ENCODE assay signal across 9 cellular contexts in the genomic region with DNA sequence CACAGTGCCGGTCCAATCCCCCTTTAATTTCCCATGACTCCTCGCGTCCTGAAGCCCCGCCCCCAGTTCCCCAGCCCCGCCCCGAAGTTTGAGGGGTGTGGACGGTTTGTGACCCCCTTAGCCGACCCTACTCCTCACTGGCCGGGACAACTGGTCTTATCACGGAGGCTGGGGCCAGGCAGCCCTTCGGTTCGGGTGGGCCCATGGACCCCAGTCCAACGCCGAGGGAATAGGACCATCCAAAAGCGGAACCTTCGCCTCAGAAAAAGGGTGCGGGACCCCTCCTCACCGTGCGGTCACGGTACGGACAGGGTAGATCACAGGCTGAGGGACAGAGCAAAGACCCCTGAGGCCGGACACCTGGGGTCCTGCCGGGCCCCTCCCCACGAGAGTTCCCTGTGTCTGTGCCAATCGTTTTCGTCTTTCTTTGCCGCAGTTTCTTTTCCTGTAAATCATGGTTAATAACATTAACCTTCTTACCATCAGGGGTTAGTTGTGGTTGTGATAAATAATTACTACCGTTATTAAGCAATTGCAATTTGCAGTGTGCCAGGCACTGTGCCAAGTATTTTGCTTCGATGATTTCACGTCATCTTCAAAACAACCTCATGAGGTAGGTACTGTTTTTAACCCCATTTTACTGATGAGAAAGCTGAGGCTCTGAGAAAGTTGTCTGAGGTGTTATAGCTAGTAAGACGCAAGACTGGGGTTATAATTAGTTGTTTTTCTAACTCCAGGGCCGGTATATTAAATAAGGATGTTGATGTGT. TPM values are rescaled to one million over a fixed set of nuclear protein-coding genes. Genes with fewer than 3 reads are reported as not detected.
DNase-seq lines count a peak whose midpoint lies in the region; ATAC-seq, FAIRE-seq and TF ChIP-seq lines count a peak whose summit lies in the region.
"Had no signal": no experiment of that assay in that cellular context is flagged by ENCODE, and none has a peak within 500 bp of the region (broad histone marks: within the 10 kb centered on the region; RNA-seq: fewer than 3 reads in every experiment).

No MANE protein-coding gene starts in this region.

- TF ChIP-seq EP300 in GM12878 (IDR thresholded peaks at IDR 0.05; ENCODE audit: borderline replicate concordance in 1 of 2, control insufficient read depth in 1 of 2, low read depth in 2 of 2, low read length in 2 of 2) = no peak
- no peak for TF ChIP-seq EP300 in stomach (IDR thresholded peaks at IDR 0.05)

- intact Hi-C loops in GM12878 (cut with micrococcal nuclease; ENCODE audit: unreplicated experiment) = loop anchor here (5.0 kb wide), 1 partner anchor 45 kb away; a partner anchor contains a TSS
- intact Hi-C loops in stomach (cut with DNase I; ENCODE audit: low total_unique reads) = no loop called here

- no peak for TF ChIP-seq POLR2A in NB4 (IDR thresholded peaks at IDR 0.05; ENCODE audit: extremely low read depth, insufficient read length)
- TF ChIP-seq POLR2A in GM12878 (IDR thresholded peaks at IDR 0.05; ENCODE audit: low read depth, low read length) = 0 out of 2 replicates have a peak, but pooled peaks have one; percentile 61
- TF ChIP-seq POLR2A in stomach (IDR thresholded peaks at IDR 0.05) = no peak

- H3K9ac ChIP-seq in GM12878 (ENCODE audit: control insufficient read depth, insufficient read depth, low read length) = peak overlapping the region; percentile 94

- H4K20me1 ChIP-seq in GM12878 (ENCODE audit: control insufficient read depth, insufficient read depth) = no peaks in the 10 kb centered on the region

- under 1% methylated on average over 32 of the region's 32 CpGs for WGBS in GM12878 (ENCODE audit: insufficient coverage, insufficient replicate concordance, low lambda C conversion rate, missing lambda C conversion rate)
- 1 to 2% (median 2%) methylated on average over 21 to 32 of the region's 32 CpGs for WGBS in stomach, 5 donors

- H3K4me2 ChIP-seq in GM12878 (ENCODE audit: control insufficient read depth, insufficient read depth) = peak overlapping the region; percentile 64

- TF ChIP-seq RAD21 in GM12878 (IDR thresholded peaks at IDR 0.05; ENCODE audit: insufficient read depth, low read depth, low read length) = no peak

- peak; percentile 71 for ATAC-seq in GM12878

- CTCF ChIA-PET in GM12878 (lab: Yijun Ruan, JAX) = interaction anchor here (0.7 to 2.8 kb wide), 10 partner anchors 11 to 158 kb away, joined by 3 to 12 read pairs (median 4); a partner anchor contains a TSS

- in situ Hi-C loops in HAP-1 (cut with MboI; ENCODE audit: low sequenced_read_pairs) (no loop called here), GM12878 (cut with MboI) (no loop called here)

- TF ChIP-seq CTCF in NB4 (IDR thresholded peaks at IDR 0.05; ENCODE audit: low read depth, low read length) (no peak), GM12878 (IDR thresholded peaks at IDR 0.05 in 2 of 3, conservative IDR thresholded peaks at IDR 0.05 in 1 of 3; ENCODE audit: control insufficient read depth in 2 of 3, extremely low read depth in 1 of 3, insufficient read depth in 1 of 3, low read depth in 3 of 3, low read length in 3 of 3) (no peak), stomach (IDR thresholded peaks at IDR 0.05) (no peak)

- SMC1A ChIA-PET in GM12878 (lab: Charles Lee; ENCODE audit: uncharacterized antibody, unreplicated experiment) = interaction anchor here (1.1 to 2.1 kb wide), 4 partner anchors 8 to 23 kb away, joined by 4 to 11 read pairs (median 4); no protein-coding TSS in a partner anchor

- BruUV-seq in GM12878 (replicated peaks; lab: Mats Ljungman, UMichigan) = no TSS peak

- POLR2A ChIA-PET in GM12878 (lab: Charles Lee) = interaction anchor here (0.6 to 2.1 kb wide), 9 partner anchors 10 to 158 kb away, joined by 3 to 12 read pairs (median 4); a partner anchor contains a TSS

- H3K36me3 ChIP-seq in HAP-1 (replicated peaks) (peaks cover 35% of the 10 kb centered on the region), GM12878 (ENCODE audit: control insufficient read depth in 2 of 2, insufficient read depth in 2 of 2, low read length in 1 of 2) (peaks cover 1 to 13% of the 10 kb centered on the region in 2 experiments; a peak in 3 of 4 replicates), stomach (peaks cover 11 to 48% (median 43%) of the 10 kb centered on the region in 4 donors)

- H3K27me3 ChIP-seq in HAP-1 (ENCODE audit: low read depth) = no peaks in the 10 kb centered on the region
- H3K27me3 ChIP-seq in GM12878 (replicated peaks in 1 of 2; ENCODE audit: control insufficient read depth in 2 of 2, insufficient read depth in 2 of 2, low read length in 1 of 2) = no peaks in the 10 kb centered on the region
- H3K27me3 ChIP-seq in stomach = no peaks in the 10 kb centered on the region

- H3K79me2 ChIP-seq in GM12878 (ENCODE audit: control insufficient read depth, insufficient read depth, low read length) = peaks cover 38% of the 10 kb centered on the region

- DNase-seq in NCI-H82 (lab: John Stamatoyannopoulos, UW) (peak; percentile 59), NCI-H82 treated with DMSO at 0.1 percent for 48 hours (lab: John Stamatoyannopoulos, UW; ENCODE audit: unreplicated experiment) (no peak), HAP-1 (ENCODE audit: low spot score in 2 of 2) (no peak), NB4 (ENCODE audit: low read depth) (no peak), GM12878 (ENCODE audit: low read depth, low spot score) (no peak), iris pigment epithelial cell (ENCODE audit: low read depth) (peak; percentile 45), stomach (no peak), urothelium cell line (ENCODE audit: low spot score) (no peak)

- RAD21 ChIA-PET in GM12878 (lab: Charles Lee; ENCODE audit: unreplicated experiment) = interaction anchor here (0.7 to 3.2 kb wide), 7 partner anchors 11 to 158 kb away, joined by 3 to 13 read pairs (median 6); a partner anchor contains a TSS

- FAIRE-seq in GM12878 (lab: Jason Lieb, UNC) (no peak), urothelium cell line (lab: Jason Lieb, UNC) (no peak)

- no peaks in the 10 kb centered on the region for H3K9me3 ChIP-seq in HAP-1
- no peaks in the 10 kb centered on the region for H3K9me3 ChIP-seq in GM12878 (replicated peaks; ENCODE audit: control insufficient read depth, insufficient read depth, low read length)
- H3K9me3 ChIP-seq in stomach = no peaks in the 10 kb centered on the region

- H3K4me1 ChIP-seq in HAP-1 = peaks cover 12% of the 10 kb centered on the region
- H3K4me1 ChIP-seq in GM12878 (ENCODE audit: control insufficient read depth, insufficient read depth, low read length) = peaks cover 4% of the 10 kb centered on the region
- H3K4me1 ChIP-seq in stomach = peaks cover 26 to 50% (median 42%) of the 10 kb centered on the region in 4 donors

- peak overlapping the region; percentile 67 for H3K4me3 ChIP-seq in HAP-1
- peak overlapping the region; percentile 93 for H3K4me3 ChIP-seq in NB4 (ENCODE audit: low read depth, low read length)
- peak overlapping the region; percentile 97 for H3K4me3 ChIP-seq in GM12878
- H3K4me3 ChIP-seq in stomach = peak overlapping the region; percentile 70 to 82 (median 74)

- H3K27ac ChIP-seq in GM12878 (ENCODE audit: control insufficient read depth, insufficient read depth) (peak overlapping the region; percentile 97), stomach (peak overlapping the region; percentile 91 to 99 (median 98))

- H2AFZ ChIP-seq in GM12878 (ENCODE audit: control insufficient read depth, low read depth, low read length) = peak overlapping the region; percentile 98

RNA-seq across cellular contexts. Expression of a gene that starts 0.5 kb away (rescaled TPM):
- total RNA-seq in GM12878 (2013; cell fraction: nucleolus; rRNA removed) = 24.8 and 26.0 TPM in 2 replicates
- total RNA-seq in GM12878 (2014; rRNA removed) (23.8 and 24.0 TPM in 2 replicates), GM12878 (2014; rRNA removed; fragmentation: Illumina TruSeq; extraction: Trizol) (10.3 and 10.6 TPM in 2 replicates), GM12878 (2021) (18.5 and 20.1 TPM in 2 replicates), stomach (10 to 100 TPM; 10.7 to 62.4 (median 16.2) TPM)
- 16.3 TPM for polyA plus RNA-seq in GM12878 (2011; ENCODE audit: low read depth)
- polyA plus RNA-seq in GM12878 (2011; rRNA removed) (16.1 and 20.8 TPM in 2 replicates), GM12878 (2014; fragmentation: Illumina TruSeq; extraction: Trizol) (10.0 and 19.2 TPM in 2 replicates), GM12878 (2014; fragmentation: Nextera tagmentation; extraction: Ambion mirVana) (1 to 10 TPM; 4.3 to 5.9 TPM), GM12878 (2014; rRNA removed) (29.6 and 34.0 TPM in 2 replicates), GM12878 (2016; fragmentation: Nextera tagmentation; extraction: Ambion mirVana) (10 to 100 TPM; 21.0 to 21.3 TPM), stomach (10 to 100 TPM; 16.2 to 37.8 (median 16.5) TPM)
- 28.3 and 36.9 TPM in 2 replicates for polyA plus RNA-seq in GM12878 (2011; cell fraction: cytosol; rRNA removed)
- polyA plus RNA-seq in GM12878 (2011; cell fraction: nucleus; rRNA removed) = 147 and 181 TPM in 2 replicates
- 23.6 and 29.4 TPM in 2 replicates for polyA plus RNA-seq in GM12878 (2012)
- polyA minus RNA-seq in GM12878 (2011; rRNA and poly(A)+ RNA removed) = 10.5 and 15.0 TPM in 2 replicates
- 5.1 and 6.2 TPM in 2 replicates for polyA minus RNA-seq in GM12878 (2011; cell fraction: cytosol; rRNA and poly(A)+ RNA removed)
- 12.0 and 17.9 TPM in 2 replicates for polyA minus RNA-seq in GM12878 (2011; cell fraction: nucleus; rRNA and poly(A)+ RNA removed)

RNA-seq across cellular contexts. Expression of a gene that starts 12.4 kb away (rescaled TPM):
- total RNA-seq in GM12878 (2013; cell fraction: nucleolus; rRNA removed) = 40.9 and 44.3 TPM in 2 replicates
- total RNA-seq in GM12878 (2014; rRNA removed) (35.4 and 41.2 TPM in 2 replicates), GM12878 (2014; rRNA removed; fragmentation: Illumina TruSeq; extraction: Trizol) (26.8 and 27.6 TPM in 2 replicates), GM12878 (2021) (75.5 and 78.7 TPM in 2 replicates), stomach (10 to 100 TPM; 11.1 to 57.4 (median 43.7) TPM)
- polyA plus RNA-seq in GM12878 (2011; ENCODE audit: low read depth) = 13.0 TPM
- polyA plus RNA-seq in GM12878 (2011; rRNA removed) (36.1 and 41.3 TPM in 2 replicates), GM12878 (2014; fragmentation: Illumina TruSeq; extraction: Trizol) (27.7 and 37.9 TPM in 2 replicates), GM12878 (2014; fragmentation: Nextera tagmentation; extraction: Ambion mirVana) (1 to 10 TPM in 1 of 2 experiments, under 1 TPM in 1; 0.71 to 2.3 TPM), GM12878 (2014; rRNA removed) (44.8 and 48.6 TPM in 2 replicates), GM12878 (2016; fragmentation: Nextera tagmentation; extraction: Ambion mirVana) (1 to 10 TPM; 6.8 to 8.8 TPM), stomach (10 to 100 TPM; 21.0 to 29.9 (median 29.2) TPM)
- 42.6 TPM in 2 replicates for polyA plus RNA-seq in GM12878 (2011; cell fraction: cytosol; rRNA removed)
- 96.8 and 107 TPM in 2 replicates for polyA plus RNA-seq in GM12878 (2011; cell fraction: nucleus; rRNA removed)
- polyA plus RNA-seq in GM12878 (2012) = 24.0 and 30.1 TPM in 2 replicates
- polyA minus RNA-seq in GM12878 (2011; rRNA and poly(A)+ RNA removed) = 39.7 and 45.8 TPM in 2 replicates
- 11.5 and 13.8 TPM in 2 replicates for polyA minus RNA-seq in GM12878 (2011; cell fraction: cytosol; rRNA and poly(A)+ RNA removed)
- polyA minus RNA-seq in GM12878 (2011; cell fraction: nucleus; rRNA and poly(A)+ RNA removed) = 30.8 and 60.6 TPM in 2 replicates

RNA-seq across cellular contexts. Expression of a gene that starts 16.8 kb away (rescaled TPM):
- total RNA-seq in GM12878 (2013; cell fraction: nucleolus; rRNA removed) = not detected in 2 replicates
- total RNA-seq in GM12878 (2014; rRNA removed) (not detected in 2 replicates), GM12878 (2014; rRNA removed; fragmentation: Illumina TruSeq; extraction: Trizol) (not detected in 2 replicates), GM12878 (2021) (0.19 and 0.23 TPM in 2 replicates), stomach (under 1 TPM in 1 of 5 donors, not detected in 4; 0.73 TPM)
- polyA plus RNA-seq in GM12878 (2011; ENCODE audit: low read depth) = 0.56 TPM
- polyA plus RNA-seq in GM12878 (2011; rRNA removed) (not detected in 2 replicates), GM12878 (2014; fragmentation: Illumina TruSeq; extraction: Trizol) (not detected in 2 replicates), GM12878 (2014; fragmentation: Nextera tagmentation; extraction: Ambion mirVana) (under 1 TPM in 1 of 2 experiments, not detected in 1; 0.07 TPM), GM12878 (2014; rRNA removed) (0.11 and 1.1 TPM in 2 replicates), GM12878 (2016; fragmentation: Nextera tagmentation; extraction: Ambion mirVana) (under 1 TPM; 0.44 to 0.56 TPM), stomach (under 1 TPM in 2 of 3 donors, not detected in 1; 0.30 to 0.31 TPM)
- polyA plus RNA-seq in GM12878 (2011; cell fraction: cytosol; rRNA removed) = 0.06 TPM in 1 of 2 replicates, not detected in the other
- polyA plus RNA-seq in GM12878 (2011; cell fraction: nucleus; rRNA removed) = 0.25 and 0.41 TPM in 2 replicates
- 0.90 and 1.5 TPM in 2 replicates for polyA plus RNA-seq in GM12878 (2012)
- not detected in 2 replicates for polyA minus RNA-seq in GM12878 (2011; rRNA and poly(A)+ RNA removed)
- not detected in 2 replicates for polyA minus RNA-seq in GM12878 (2011; cell fraction: cytosol; rRNA and poly(A)+ RNA removed)
- 0.29 TPM in 1 of 2 replicates, not detected in the other for polyA minus RNA-seq in GM12878 (2011; cell fraction: nucleus; rRNA and poly(A)+ RNA removed)
- total RNA-seq: pulmonary artery endothelial cell had no signal

RNA-seq across cellular contexts. Expression of a gene that starts 32.2 kb away (rescaled TPM):
- 81.2 and 86.5 TPM in 2 replicates for total RNA-seq in GM12878 (2013; cell fraction: nucleolus; rRNA removed)
- total RNA-seq in GM12878 (2014; rRNA removed) = 91.9 and 92.2 TPM in 2 replicates
- total RNA-seq in GM12878 (2014; rRNA removed; fragmentation: Illumina TruSeq; extraction: Trizol) = 71.8 and 80.6 TPM in 2 replicates
- 118 and 124 TPM in 2 replicates for total RNA-seq in GM12878 (2021)
- 26.0 TPM for polyA plus RNA-seq in GM12878 (2011; ENCODE audit: low read depth)
- polyA plus RNA-seq in GM12878 (2011; rRNA removed) = 28.5 and 32.9 TPM in 2 replicates
- polyA plus RNA-seq in GM12878 (2011; cell fraction: cytosol; rRNA removed) = 26.6 and 28.2 TPM in 2 replicates
- 60.3 and 110 TPM in 2 replicates for polyA plus RNA-seq in GM12878 (2011; cell fraction: nucleus; rRNA removed)
- polyA plus RNA-seq in GM12878 (2012) = 43.0 and 54.3 TPM in 2 replicates
- polyA plus RNA-seq in GM12878 (2014; fragmentation: Illumina TruSeq; extraction: Trizol) = 78.4 and 110 TPM in 2 replicates
- polyA plus RNA-seq in GM12878 (2014; fragmentation: Nextera tagmentation; extraction: Ambion mirVana) = 1 to 10 TPM; 2.2 to 4.3 TPM
- 79.5 and 89.3 TPM in 2 replicates for polyA plus RNA-seq in GM12878 (2014; rRNA removed)
- polyA plus RNA-seq in GM12878 (2016; fragmentation: Nextera tagmentation; extraction: Ambion mirVana) = 10 to 100 TPM; 77.0 to 79.8 TPM
- polyA minus RNA-seq in GM12878 (2011; rRNA and poly(A)+ RNA removed) = 22.5 and 30.8 TPM in 2 replicates
- 12.6 and 18.1 TPM in 2 replicates for polyA minus RNA-seq in GM12878 (2011; cell fraction: cytosol; rRNA and poly(A)+ RNA removed)
- polyA minus RNA-seq in GM12878 (2011; cell fraction: nucleus; rRNA and poly(A)+ RNA removed) = 29.5 and 60.7 TPM in 2 replicates
- 100 to 1,000 TPM in 2 of 5 donors, 10 to 100 TPM in 3; 35.8 to 198 (median 59.4) TPM for total RNA-seq in stomach
- 10 to 100 TPM; 25.5 to 28.8 (median 27.4) TPM for polyA plus RNA-seq in stomach

RNA-seq across cellular contexts. Expression of a gene that starts 45.6 kb away (rescaled TPM):
- total RNA-seq in GM12878 (2013; cell fraction: nucleolus; rRNA removed) = 14.8 and 15.0 TPM in 2 replicates
- total RNA-seq in GM12878 (2014; rRNA removed) (9.2 and 12.4 TPM in 2 replicates), GM12878 (2014; rRNA removed; fragmentation: Illumina TruSeq; extraction: Trizol) (6.4 and 7.0 TPM in 2 replicates), GM12878 (2021) (12.3 and 14.4 TPM in 2 replicates), stomach (1 to 10 TPM in 2 of 5 donors, under 1 TPM in 1, not detected in 2; 0.14 to 1.7 (median 1.3) TPM)
- polyA plus RNA-seq in GM12878 (2011; ENCODE audit: low read depth) = 6.5 TPM
- polyA plus RNA-seq in GM12878 (2011; rRNA removed) (5.9 and 9.9 TPM in 2 replicates), GM12878 (2014; fragmentation: Illumina TruSeq; extraction: Trizol) (9.4 and 9.9 TPM in 2 replicates), GM12878 (2014; fragmentation: Nextera tagmentation; extraction: Ambion mirVana) (1 to 10 TPM; 4.0 to 4.7 TPM), GM12878 (2014; rRNA removed) (10.0 and 10.1 TPM in 2 replicates), GM12878 (2016; fragmentation: Nextera tagmentation; extraction: Ambion mirVana) (10 to 100 TPM; 17.6 to 20.4 TPM), stomach (1 to 10 TPM in 1 of 3 donors, under 1 TPM in 2; 0.61 to 2.4 (median 0.62) TPM)
- polyA plus RNA-seq in GM12878 (2011; cell fraction: cytosol; rRNA removed) = 16.5 and 17.3 TPM in 2 replicates
- 23.6 and 24.4 TPM in 2 replicates for polyA plus RNA-seq in GM12878 (2011; cell fraction: nucleus; rRNA removed)
- 7.1 and 8.6 TPM in 2 replicates for polyA plus RNA-seq in GM12878 (2012)
- polyA minus RNA-seq in GM12878 (2011; rRNA and poly(A)+ RNA removed) = 14.3 and 25.7 TPM in 2 replicates
- polyA minus RNA-seq in GM12878 (2011; cell fraction: cytosol; rRNA and poly(A)+ RNA removed) = 7.2 and 9.0 TPM in 2 replicates
- polyA minus RNA-seq in GM12878 (2011; cell fraction: nucleus; rRNA and poly(A)+ RNA removed) = 6.3 and 12.2 TPM in 2 replicates

Comparison
In these comparisons a context has a peak if more than half of its experiments do, and no peak if none do; other contexts are left out.
1. DNase-seq: peak in NCI-H82 (single experiment) and iris pigment epithelial cell (single experiment); none in NCI-H82 treated with DMSO at 0.1 percent for 48 hours (single experiment), HAP-1 (0 of 2), NB4 (single experiment), GM12878 (single experiment), stomach (single experiment) and urothelium cell line (single experiment).
2. Peak in every context shown above with its lines, with median percentiles within 50 percentile points of each other: H3K4me3 ChIP-seq.